In the genomic region with DNA sequence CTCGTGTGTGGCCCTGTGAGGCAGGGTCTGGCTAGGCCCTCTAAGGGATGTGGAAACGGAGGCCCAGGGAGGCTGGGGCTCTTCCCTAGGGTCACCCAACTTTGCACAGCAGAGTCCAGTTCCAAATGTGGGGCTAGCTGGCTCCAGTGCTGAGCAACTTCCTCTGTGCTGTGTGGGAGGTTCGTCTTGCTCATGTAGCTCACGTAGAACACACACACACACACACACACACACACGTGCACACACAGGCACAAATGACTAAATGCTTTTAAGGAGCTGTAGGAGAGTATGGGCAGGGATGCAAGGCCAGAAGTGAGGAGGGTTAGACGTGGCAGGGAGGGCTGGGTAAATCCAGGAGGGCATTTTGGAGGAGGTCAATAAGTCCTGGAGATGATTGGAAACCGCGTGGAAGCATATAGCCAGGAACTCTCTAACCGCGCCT, we compare ENCODE assay signal across 8 cellular contexts.
A peak's percentile ranks its signal among the peaks of the same experiment; 100 is the strongest.
DNase-seq lines count a peak whose midpoint lies in the region; ATAC-seq, FAIRE-seq and TF ChIP-seq lines count a peak whose summit lies in the region.

No MANE protein-coding gene starts in this region.

- no peaks in the 10 kb centered on the region for H3K27me3 ChIP-seq in Loucy (ENCODE audit: insufficient read depth, low read length, poor library complexity, severe bottlenecking)
- H3K27me3 ChIP-seq in GM12878 (replicated peaks in 1 of 2; ENCODE audit: control insufficient read depth in 2 of 2, insufficient read depth in 2 of 2, low read length in 1 of 2): no peaks in the 10 kb centered on the region; a peak in 2 of 4 replicates
- peaks cover 0 to 28% (median 0%) of the 10 kb centered on the region in 4 donors for H3K27me3 ChIP-seq in esophagus muscularis mucosa

- TF ChIP-seq EP300 in GM12878 (IDR thresholded peaks at IDR 0.05; ENCODE audit: borderline replicate concordance in 1 of 2, control insufficient read depth in 1 of 2, low read depth in 2 of 2, low read length in 2 of 2) (no peak), esophagus muscularis mucosa (IDR thresholded peaks at IDR 0.05) (no peak)

- TF ChIP-seq POLR2A in GM12878 (IDR thresholded peaks at IDR 0.05; ENCODE audit: low read depth, low read length) (no peak), esophagus muscularis mucosa (IDR thresholded peaks at IDR 0.05; ENCODE audit: low read depth) (no peak)

- 0 out of 2 replicates have a peak, but pooled peaks cover 6% of the 10 kb centered on the region for H3F3A ChIP-seq in Loucy (ENCODE audit: low read depth)

- H3K4me2 ChIP-seq in Loucy (ENCODE audit: low read depth, low read length, poor library complexity, severe bottlenecking) (peak overlapping the region; percentile 38), GM12878 (ENCODE audit: control insufficient read depth, insufficient read depth) (peak overlapping the region; percentile 32)

- no peaks in the 10 kb centered on the region for H4K20me1 ChIP-seq in Loucy (ENCODE audit: insufficient read depth, low read length, poor library complexity, severe bottlenecking)
- no peaks in the 10 kb centered on the region for H4K20me1 ChIP-seq in GM12878 (ENCODE audit: control insufficient read depth, insufficient read depth)

- H3K4me3 ChIP-seq in Loucy (ENCODE audit: low read length, poor library complexity, severe bottlenecking) (no peak overlapping the region), GM12878 (peak overlapping the region; percentile 52; the same call in 1 of the 2 replicates), esophagus muscularis mucosa (no peak overlapping the region)

- H3K4me1 ChIP-seq in Loucy (ENCODE audit: insufficient read depth, low read length, poor library complexity, severe bottlenecking) (peaks cover 67% of the 10 kb centered on the region), GM12878 (ENCODE audit: control insufficient read depth, insufficient read depth, low read length) (peaks cover 54% of the 10 kb centered on the region), esophagus muscularis mucosa (peaks cover 0 to 22% (median 19%) of the 10 kb centered on the region in 4 donors)

- intact Hi-C loops in GM12878 (cut with micrococcal nuclease; ENCODE audit: unreplicated experiment) (no loop called here), posterior vena cava (cut with DNase I) (no loop called here), esophagus muscularis mucosa (cut with DNase I) (no loop called here)

- H2AFZ ChIP-seq in Loucy (ENCODE audit: low read length) (no peak overlapping the region; the same call in 1 of the 2 replicates), GM12878 (ENCODE audit: control insufficient read depth, low read depth, low read length) (peak overlapping the region; percentile 29)

- no peak for TF ChIP-seq CTCF in Loucy (conservative IDR thresholded peaks at IDR 0.05; ENCODE audit: low read length)
- no peak for TF ChIP-seq CTCF in GM12878 (IDR thresholded peaks at IDR 0.05 in 2 of 3, conservative IDR thresholded peaks at IDR 0.05 in 1 of 3; ENCODE audit: control insufficient read depth in 2 of 3, extremely low read depth in 1 of 3, insufficient read depth in 1 of 3, low read depth in 3 of 3, low read length in 3 of 3)
- TF ChIP-seq CTCF in esophagus muscularis mucosa (IDR thresholded peaks at IDR 0.05): no peak

- POLR2A ChIA-PET in GM12878 (lab: Charles Lee): interaction anchor here (0.6 to 1.5 kb wide), 2 partner anchors 11 to 1074 kb away, joined by 3 to 7 read pairs; no protein-coding TSS in a partner anchor

- DNase-seq in GM12878 (ENCODE audit: low read depth, low spot score) (no peak), posterior vena cava (ENCODE audit: low spot score) (peak; percentile 82), midbrain (lab: John Stamatoyannopoulos, UW) (no peak), HuH-7 (ENCODE audit: low spot score) (no peak), esophagus muscularis mucosa (ENCODE audit: extremely low spot score) (no peak)

- no peaks in the 10 kb centered on the region for H3K36me3 ChIP-seq in Loucy (ENCODE audit: insufficient read depth, low read length)
- no peaks in the 10 kb centered on the region for H3K36me3 ChIP-seq in GM12878 (ENCODE audit: control insufficient read depth in 2 of 2, insufficient read depth in 2 of 2, low read length in 1 of 2)
- no peaks in the 10 kb centered on the region for H3K36me3 ChIP-seq in esophagus muscularis mucosa

- no peaks in the 10 kb centered on the region for H3K79me2 ChIP-seq in Loucy (ENCODE audit: insufficient read depth, low read length)
- H3K79me2 ChIP-seq in GM12878 (ENCODE audit: control insufficient read depth, insufficient read depth, low read length): no peaks in the 10 kb centered on the region

- WGBS in GM12878 (ENCODE audit: insufficient coverage, insufficient replicate concordance, low lambda C conversion rate, missing lambda C conversion rate): 8% methylated on average over 10 of the region's 10 CpGs
- 79% methylated on average over 8 of the region's 10 CpGs for WGBS in esophagus muscularis mucosa

- peak overlapping the region; percentile 87 for H3K27ac ChIP-seq in GM12878 (ENCODE audit: control insufficient read depth, insufficient read depth)
- H3K27ac ChIP-seq in esophagus muscularis mucosa (replicated peaks in 1 of 4): no peak overlapping the region

- H3K9me3 ChIP-seq in Loucy (ENCODE audit: insufficient read depth, low read depth, low read length) (no peaks in the 10 kb centered on the region), GM12878 (replicated peaks; ENCODE audit: control insufficient read depth, insufficient read depth, low read length) (no peaks in the 10 kb centered on the region), esophagus muscularis mucosa (no peaks in the 10 kb centered on the region)

- FAIRE-seq in GM12878 (lab: Jason Lieb, UNC): no peak

- RAD21 ChIA-PET in GM12878 (lab: Charles Lee; ENCODE audit: unreplicated experiment): interaction anchor here (0.9 to 5.7 kb wide), 4 partner anchors 12 to 89 kb away, joined by 3 to 47 read pairs (median 4); no protein-coding TSS in a partner anchor

- H3K9me2 ChIP-seq in Loucy (replicated peaks; ENCODE audit: low read depth, low read length): no peaks in the 10 kb centered on the region

- SMC1A ChIA-PET in GM12878 (lab: Charles Lee; ENCODE audit: uncharacterized antibody, unreplicated experiment): interaction anchor here (1.0 to 5.9 kb wide), 4 partner anchors 14 to 89 kb away, joined by 3 to 58 read pairs (median 16); no protein-coding TSS in a partner anchor

- BruUV-seq in GM12878 (replicated peaks; lab: Mats Ljungman, UMichigan): no TSS peak

- CTCF ChIA-PET in GM12878 (lab: Yijun Ruan, JAX): interaction anchor here (1.0 kb wide), 2 partner anchors 17 to 84 kb away, joined by 3 read pairs; no protein-coding TSS in a partner anchor

- H3K9ac ChIP-seq in Loucy (ENCODE audit: low read depth, low read length, poor library complexity, severe bottlenecking) (peak overlapping the region; percentile 56), GM12878 (ENCODE audit: control insufficient read depth, insufficient read depth, low read length) (no peak overlapping the region)

- no peak for TF ChIP-seq RAD21 in GM12878 (IDR thresholded peaks at IDR 0.05; ENCODE audit: insufficient read depth, low read depth, low read length)

- ATAC-seq in GM18907 (IDR thresholded peaks at IDR 0.05; ENCODE audit: unreplicated experiment) (peak; percentile 3), GM12878 (peak; percentile 30), GM19397 (IDR thresholded peaks at IDR 0.05; ENCODE audit: unreplicated experiment) (no peak)

- in situ Hi-C loops in GM12878 (cut with MboI): no loop called here

TF ChIP-seq in GM12878, 131 proteins besides CTCF, POLR2A, EP300 and RAD21 (continues in another document):
- TF ChIP-seq ZNF274 (IDR thresholded peaks at IDR 0.05; ENCODE audit: insufficient read depth, insufficient read length) (no peak), BHLHE40 (IDR thresholded peaks at IDR 0.05; ENCODE audit: borderline replicate concordance in 1 of 2, low read depth in 2 of 2, low read length in 1 of 2) (peak; percentile 82 to 89; a peak in 3 of 4 replicates), MEF2B (IDR thresholded peaks at IDR 0.05; ENCODE audit: partially characterized antibody, poor library complexity, severe bottlenecking) (no peak), POU2F2 (IDR thresholded peaks at IDR 0.05; ENCODE audit: borderline replicate concordance, low read depth, low read length) (no peak), SP1 (IDR thresholded peaks at IDR 0.05; ENCODE audit: low read depth, low read length) (no peak), BCL11A (IDR thresholded peaks at IDR 0.05; ENCODE audit: low read depth, low read length) (0 out of 2 replicates have a peak, but pooled peaks have one; percentile 39), NR2C2 (IDR thresholded peaks at IDR 0.05; ENCODE audit: borderline replicate concordance, control insufficient read depth, insufficient read length, low read depth) (no peak), SMARCA5 (IDR thresholded peaks at IDR 0.05) (peak; percentile 68; the same call in 1 of the 2 replicates)
- TF ChIP-seq, protein P1, sequence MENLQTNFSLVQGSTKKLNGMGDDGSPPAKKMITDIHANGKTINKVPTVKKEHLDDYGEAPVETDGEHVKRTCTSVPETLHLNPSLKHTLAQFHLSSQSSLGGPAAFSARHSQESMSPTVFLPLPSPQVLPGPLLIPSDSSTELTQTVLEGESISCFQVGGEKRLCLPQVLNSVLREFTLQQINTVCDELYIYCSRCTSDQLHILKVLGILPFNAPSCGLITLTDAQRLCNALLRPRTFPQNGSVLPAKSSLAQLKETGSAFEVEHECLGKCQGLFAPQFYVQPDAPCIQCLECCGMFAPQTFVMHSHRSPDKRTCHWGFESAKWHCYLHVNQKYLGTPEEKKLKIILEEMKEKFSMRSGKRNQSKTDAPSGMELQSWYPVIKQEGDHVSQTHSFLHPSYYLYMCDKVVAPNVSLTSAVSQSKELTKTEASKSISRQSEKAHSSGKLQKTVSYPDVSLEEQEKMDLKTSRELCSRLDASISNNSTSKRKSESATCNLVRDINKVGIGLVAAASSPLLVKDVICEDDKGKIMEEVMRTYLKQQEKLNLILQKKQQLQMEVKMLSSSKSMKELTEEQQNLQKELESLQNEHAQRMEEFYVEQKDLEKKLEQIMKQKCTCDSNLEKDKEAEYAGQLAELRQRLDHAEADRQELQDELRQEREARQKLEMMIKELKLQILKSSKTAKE (IDR thresholded peaks at IDR 0.05; ENCODE audit: low read depth, poor library complexity, severe bottlenecking): no peak
- TF ChIP-seq, protein P2, sequence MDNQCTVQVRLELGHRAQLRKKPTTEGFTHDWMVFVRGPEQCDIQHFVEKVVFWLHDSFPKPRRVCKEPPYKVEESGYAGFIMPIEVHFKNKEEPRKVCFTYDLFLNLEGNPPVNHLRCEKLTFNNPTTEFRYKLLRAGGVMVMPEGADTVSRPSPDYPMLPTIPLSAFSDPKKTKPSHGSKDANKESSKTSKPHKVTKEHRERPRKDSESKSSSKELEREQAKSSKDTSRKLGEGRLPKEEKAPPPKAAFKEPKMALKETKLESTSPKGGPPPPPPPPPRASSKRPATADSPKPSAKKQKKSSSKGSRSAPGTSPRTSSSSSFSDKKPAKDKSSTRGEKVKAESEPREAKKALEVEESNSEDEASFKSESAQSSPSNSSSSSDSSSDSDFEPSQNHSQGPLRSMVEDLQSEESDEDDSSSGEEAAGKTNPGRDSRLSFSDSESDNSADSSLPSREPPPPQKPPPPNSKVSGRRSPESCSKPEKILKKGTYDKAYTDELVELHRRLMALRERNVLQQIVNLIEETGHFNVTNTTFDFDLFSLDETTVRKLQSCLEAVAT (IDR thresholded peaks at IDR 0.05): 0 out of 2 replicates have a peak, but pooled peaks have one; percentile 44
